In the genomic region with DNA sequence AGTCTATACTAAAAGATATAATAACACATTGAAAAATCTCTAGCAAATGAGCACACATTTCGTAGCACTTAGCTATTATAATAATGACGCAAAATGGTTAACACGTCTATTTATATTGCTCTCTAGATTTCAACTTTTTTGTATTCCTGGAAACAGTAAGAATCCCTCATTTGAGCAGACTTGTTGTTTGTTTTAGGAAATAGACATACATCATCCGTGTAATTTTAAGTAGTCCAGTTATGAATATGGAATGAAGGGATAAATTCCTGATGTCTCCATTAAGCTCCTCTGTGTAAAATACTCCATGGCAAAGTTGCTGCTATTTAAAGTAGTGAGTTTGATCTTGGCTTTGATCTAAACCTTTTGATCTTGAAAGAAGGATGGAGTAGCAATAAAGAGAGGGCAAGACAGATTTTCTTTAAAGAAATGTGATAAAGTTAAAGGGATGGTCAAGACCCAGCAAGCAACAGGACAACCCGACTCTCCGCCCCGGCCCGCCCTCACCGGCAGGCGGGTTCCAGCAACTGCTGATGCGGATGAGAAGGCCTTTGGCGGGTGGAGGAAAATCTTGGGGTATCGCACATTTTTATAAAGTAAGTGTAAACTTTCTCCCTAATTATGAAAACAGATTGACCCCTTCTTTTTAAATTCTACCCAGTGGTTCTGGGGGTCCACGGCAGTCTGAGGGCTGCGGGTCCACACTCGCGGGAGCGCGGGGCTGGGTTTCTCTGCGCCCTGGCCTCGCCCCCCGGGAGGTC, we compare ENCODE assay signal across 8 cellular contexts.
DNase-seq lines count a peak whose midpoint lies in the region; ATAC-seq, FAIRE-seq and TF ChIP-seq lines count a peak whose summit lies in the region.

No MANE protein-coding gene starts in this region.

- 10 to 12% (median 11%) methylated on average over 22 of the region's 22 CpGs for WGBS in adipose tissue, 3 donors

- peak overlapping the region; percentile 86 to 93 (median 88) for H3K4me3 Mint-ChIP-seq in CD4-positive, CD25-positive, alpha-beta regulatory T cell
- peak overlapping the region; percentile 80 for H3K4me3 Mint-ChIP-seq in progenitor cell of endocrine pancreas (ENCODE audit: low read depth)

- no peak overlapping the region for H3K27ac ChIP-seq in CD4-positive, CD25-positive, alpha-beta regulatory T cell (ENCODE audit: insufficient read depth, low read length, poor library complexity, severe bottlenecking)
- H3K27ac ChIP-seq in adipose tissue (ENCODE audit: low read depth, low read length), result peak overlapping the region; percentile 90
- peak overlapping the region; percentile 99 to 100 for H3K27ac ChIP-seq in right atrium auricular region

- FAIRE-seq in GM19239 (lab: Jason Lieb, UNC), result no peak

- peaks cover 0 to 3% (median 0%) of the 10 kb centered on the region in 7 donors for H3K9me3 Mint-ChIP-seq in CD4-positive, CD25-positive, alpha-beta regulatory T cell
- H3K9me3 Mint-ChIP-seq in progenitor cell of endocrine pancreas (ENCODE audit: low read depth), result no peaks in the 10 kb centered on the region

- H3K9me3 ChIP-seq in CD4-positive, CD25-positive, alpha-beta regulatory T cell (ENCODE audit: control insufficient read depth in 2 of 2, low read length in 2 of 2), result no peaks in the 10 kb centered on the region
- no peaks in the 10 kb centered on the region for H3K9me3 ChIP-seq in right atrium auricular region

- H3K4me1 Mint-ChIP-seq in CD4-positive, CD25-positive, alpha-beta regulatory T cell, result peaks cover 5 to 25% (median 8%) of the 10 kb centered on the region in 4 donors
- peaks cover 42% of the 10 kb centered on the region for H3K4me1 Mint-ChIP-seq in progenitor cell of endocrine pancreas (ENCODE audit: low read depth)

- peak in 1 of 3 donors; percentile 29 for DNase-seq in CD4-positive, CD25-positive, alpha-beta regulatory T cell
- DNase-seq in GM19239 (ENCODE audit: insufficient read length, low spot score) (peak; percentile 48), NCI-H146 (lab: John Stamatoyannopoulos, UW) (peak; percentile 24), right atrium auricular region (ENCODE audit: low spot score) (no peak), progenitor cell of endocrine pancreas (ENCODE audit: low spot score, unreplicated experiment) (no peak), CD1c-positive myeloid dendritic cell (ENCODE audit: extremely low spot score) (no peak)

- H3K4me3 ChIP-seq in CD4-positive, CD25-positive, alpha-beta regulatory T cell (ENCODE audit: low read depth, low read length), result peak overlapping the region; percentile 38
- peak overlapping the region; percentile 82 to 88 for H3K4me3 ChIP-seq in right atrium auricular region

- no peak overlapping the region for H3K27ac Mint-ChIP-seq in CD4-positive, CD25-positive, alpha-beta regulatory T cell
- peak overlapping the region; percentile 87 for H3K27ac Mint-ChIP-seq in progenitor cell of endocrine pancreas

- no peaks in the 10 kb centered on the region for H3K36me3 ChIP-seq in CD4-positive, CD25-positive, alpha-beta regulatory T cell (ENCODE audit: control insufficient read depth, insufficient read depth, low read length)
- H3K36me3 ChIP-seq in right atrium auricular region, result peaks cover 29% of the 10 kb centered on the region

- TF ChIP-seq CTCF in right atrium auricular region (IDR thresholded peaks at IDR 0.05) (no peak), progenitor cell of endocrine pancreas (IDR thresholded peaks at IDR 0.05; ENCODE audit: unreplicated experiment) (peak; percentile 24)

- H3K27me3 Mint-ChIP-seq in CD4-positive, CD25-positive, alpha-beta regulatory T cell, result peaks cover 37% of the 10 kb centered on the region
- H3K27me3 Mint-ChIP-seq in progenitor cell of endocrine pancreas, result no peaks in the 10 kb centered on the region

- peaks cover 9% of the 10 kb centered on the region for H3K4me1 ChIP-seq in CD4-positive, CD25-positive, alpha-beta regulatory T cell (ENCODE audit: control insufficient read depth, insufficient read depth, low read length, poor library complexity, severe bottlenecking)
- H3K4me1 ChIP-seq in right atrium auricular region, result peaks cover 0 to 25% of the 10 kb centered on the region in 2 donors

- peaks cover 24% of the 10 kb centered on the region for H3K27me3 ChIP-seq in CD4-positive, CD25-positive, alpha-beta regulatory T cell (ENCODE audit: control insufficient read depth, insufficient read depth, low read length)
- H3K27me3 ChIP-seq in right atrium auricular region, result no peaks in the 10 kb centered on the region

- ATAC-seq in CD4-positive, CD25-positive, alpha-beta regulatory T cell (ENCODE audit: low read depth in 2 of 2), result no peak
- ATAC-seq in GM18858 (IDR thresholded peaks at IDR 0.05; ENCODE audit: unreplicated experiment), result no peak

- H3K36me3 Mint-ChIP-seq in CD4-positive, CD25-positive, alpha-beta regulatory T cell, result peaks cover 9% of the 10 kb centered on the region
- H3K36me3 Mint-ChIP-seq in progenitor cell of endocrine pancreas (ENCODE audit: insufficient read depth), result peaks cover 7% of the 10 kb centered on the region

Comparison
In these comparisons a context has a peak if more than half of its experiments do, and no peak if none do; other contexts are left out.
1. DNase-seq: peak in GM19239 (single experiment) and NCI-H146 (single experiment); none in right atrium auricular region (single experiment), progenitor cell of endocrine pancreas (single experiment) and CD1c-positive myeloid dendritic cell (single experiment).